ENCODE assay signal across 8 cellular contexts in genomic region chr6:73520688-73521350, GRCh38. TPM values are rescaled to one million over a fixed set of nuclear protein-coding genes. Genes with fewer than 3 reads are reported as not detected.
A peak's percentile ranks its signal among the peaks of the same experiment; 100 is the strongest.
DNase-seq lines count a peak whose midpoint lies in the region; ATAC-seq and TF ChIP-seq lines count a peak whose summit lies in the region.

TSS of gene EEF1A1 (minus strand) at chr6:73521032. CDS start at chr6:73520026, 1,006 bp downstream.

- H3K27ac ChIP-seq in colonic mucosa: peak within 1 kb of the TSS; percentile 99
- H3K27ac ChIP-seq in layer of hippocampus (ENCODE audit: low read depth, low read length): peak within 1 kb of the TSS; percentile 99

- peak within 1 kb of the TSS; percentile 77 for H3K4me3 ChIP-seq in colonic mucosa

- peaks cover 6% of the 10 kb centered on the region for H3K36me3 ChIP-seq in colonic mucosa

- no peaks in the 10 kb centered on the region for H3K9me3 ChIP-seq in colonic mucosa

- intact Hi-C loops in colonic mucosa (cut with DNase I): loop anchor here (5.0 kb wide), 1 partner anchor 59 kb away; the partner anchor contains the start of gene MTO1

- ATAC-seq in HG03442 (IDR thresholded peaks at IDR 0.05; ENCODE audit: unreplicated experiment): peak; percentile 52

- H3K4me1 ChIP-seq in colonic mucosa: peaks cover 3% of the 10 kb centered on the region

- DNase-seq in Ammon's horn (ENCODE audit: low spot score) (peak; percentile 99), GM19238 (ENCODE audit: insufficient read length, low spot score) (peak; percentile 71), NCI-H524 treated with DMSO at 0.1 percent for 48 hours (lab: John Stamatoyannopoulos, UW) (peak; percentile 93), colonic mucosa (peak; percentile 100)
- DNase-seq in activated CD4-positive, alpha-beta T cell treated with anti-CD3 and anti-CD28 coated beads for 48 hours: peak; percentile 100
- peak; percentile 98 to 99 for DNase-seq in stimulated activated CD4-positive, alpha-beta T cell treated with anti-CD3 and anti-CD28 coated beads, Interleukin-1b, Interleukin-23, amount 100 ng/mL, for 4 hours (ENCODE audit: low read depth in 2 of 2)

- peak within 1 kb of the TSS; percentile 98 to 99 for H3K9ac ChIP-seq in colonic mucosa (ENCODE audit: low read depth in 2 of 2, low read length in 2 of 2)

- no peak for TF ChIP-seq CTCF in colonic mucosa (IDR thresholded peaks at IDR 0.05)

- H3K27me3 ChIP-seq in colonic mucosa: no peaks in the 10 kb centered on the region
- no peaks in the 10 kb centered on the region for H3K27me3 ChIP-seq in layer of hippocampus (ENCODE audit: control insufficient read depth, insufficient read depth, low read length)

RNA-seq across cellular contexts. Expression of gene EEF1A1, which starts in this region (rescaled TPM):
- 1,000 to 10,000 TPM; 7,049 to 8,990 TPM for total RNA-seq in colonic mucosa

Comparison
In these comparisons a context has a peak if more than half of its experiments do, and no peak if none do; other contexts are left out.
1. Peak in every context shown above with its lines: DNase-seq, ATAC-seq, H3K4me3 ChIP-seq and H3K27ac ChIP-seq.